Comparison of ENCODE assay signal across 12 cellular contexts in genomic region chr10:26567349-26567721, GRCh38.
DNase-seq lines count a peak whose midpoint lies in the region; ATAC-seq and TF ChIP-seq lines count a peak whose summit lies in the region.
"Had no signal": no experiment of that assay in that cellular context is flagged by ENCODE, and none has a peak within 500 bp of the region (broad histone marks: within the 10 kb centered on the region; RNA-seq: fewer than 3 reads in every experiment).

No MANE protein-coding gene starts in this region.

- TF ChIP-seq CTCF in Panc1 (IDR thresholded peaks at IDR 0.05) (no peak), foreskin fibroblast (IDR thresholded peaks at IDR 0.05; ENCODE audit: low read depth, low read length) (no peak), psoas muscle (IDR thresholded peaks at IDR 0.05) (no peak), GM10248 (IDR thresholded peaks at IDR 0.05; ENCODE audit: control extremely low read depth, extremely low read depth, low read depth, missing control alignments) (no peak)

- no peaks in the 10 kb centered on the region for H3K4me1 ChIP-seq in Panc1 (ENCODE audit: control insufficient read depth, insufficient read depth, low read length)
- no peaks in the 10 kb centered on the region for H3K4me1 ChIP-seq in psoas muscle
- H3K4me1 ChIP-seq: upper lobe of right lung had no signal

- CTCF ChIA-PET in Panc1 (lab: Charles Lee) (interaction anchor here (0.7 kb wide), 1 partner anchor 60 kb away, joined by 3 read pairs; no protein-coding TSS in a partner anchor), GM10248 (lab: Yijun Ruan, JAX) (interaction anchor here (2.4 kb wide), 1 partner anchor 11 kb away, joined by 10 read pairs; no protein-coding TSS in a partner anchor)

- ATAC-seq in Panc1 (peak; percentile 53; the same call in 1 of the 2 replicates), psoas muscle (no peak), HG03432 (IDR thresholded peaks at IDR 0.05; ENCODE audit: unreplicated experiment) (no peak)

- in situ Hi-C loops in Panc1 (cut with HindIII; ENCODE audit: low pct_unique_long_range_greater_than_20kb, low sequenced_read_pairs): no loop called here

- H3K27ac ChIP-seq in Panc1 (ENCODE audit: low read length): no peak overlapping the region
- no peak overlapping the region for H3K27ac ChIP-seq in psoas muscle
- H3K27ac ChIP-seq: adrenal gland, upper lobe of right lung had no signal

- WGBS in psoas muscle, 3 donors: 5 to 17% (median 11%) methylated on average over 7 to 11 of the region's 11 CpGs

- H3K9me3 ChIP-seq in Panc1 (ENCODE audit: control insufficient read depth, insufficient read depth, low read depth, low read length) (no peaks in the 10 kb centered on the region), psoas muscle (no peaks in the 10 kb centered on the region)
- H3K9me3 ChIP-seq: adrenal gland, upper lobe of right lung had no signal

- H3K36me3 ChIP-seq in Panc1 (ENCODE audit: control insufficient read depth, insufficient read depth, low read length) (no peaks in the 10 kb centered on the region), psoas muscle (ENCODE audit: insufficient read depth in 1 of 2, low read depth in 1 of 2) (no peaks in the 10 kb centered on the region)
- H3K36me3 ChIP-seq: adrenal gland had no signal

- POLR2A ChIA-PET in Panc1 (lab: Charles Lee) (no interaction called here), GM10248 (lab: Yijun Ruan, JAX) (no interaction called here)

- DNase-seq in GM03348 (ENCODE audit: low spot score) (peak; percentile 16), Panc1 (ENCODE audit: low read depth, low spot score) (no peak), foreskin fibroblast (peak in 1 of 2 donors; percentile 9), psoas muscle (no peak), NCI-H2171 (lab: John Stamatoyannopoulos, UW) (no peak), GM10248 (ENCODE audit: extremely low spot score) (no peak)
- DNase-seq in activated CD4-positive, alpha-beta T cell treated with anti-CD3 and anti-CD28 coated beads for 1 hour: no peak
- DNase-seq: activated CD4-positive, alpha-beta memory T cell treated with anti-CD3 and anti-CD28 coated beads, Interleukin-2, amount 10 ng/mL, durations not matched to agents 7 days and 5 days; stimulated activated CD4-positive, alpha-beta T cell treated with anti-CD3 and anti-CD28 coated beads, Interleukin-4, amount 100 ng/mL, for 24 hours; upper lobe of right lung had no signal

- H3K27me3 ChIP-seq in Panc1 (ENCODE audit: control insufficient read depth, insufficient read depth, low read length) (peaks cover 14% of the 10 kb centered on the region), psoas muscle (ENCODE audit: insufficient read depth in 3 of 3, low read length in 2 of 3) (peaks cover 0 to 26% (median 4%) of the 10 kb centered on the region in 3 donors)
- H3K27me3 ChIP-seq: adrenal gland, upper lobe of right lung had no signal

- intact Hi-C loops in Panc1 (cut with micrococcal nuclease; ENCODE audit: unreplicated experiment) (no loop called here), psoas muscle (cut with DNase I) (no loop called here)

- BruUV-seq in Panc1 (replicated peaks; lab: Mats Ljungman, UMichigan): no TSS peak

- H3K4me3 ChIP-seq in Panc1 (ENCODE audit: low read depth in 2 of 2, low read length in 2 of 2): peak overlapping the region; percentile 9 to 11; a peak in 2 of 4 replicates
- H3K4me3 ChIP-seq in foreskin fibroblast (ENCODE audit: low read depth in 1 of 2, low read length in 2 of 2): peak overlapping the region; percentile 17 to 29
- H3K4me3 ChIP-seq in psoas muscle: peak overlapping the region; percentile 49
